Comparison of ENCODE assay signal across 22 cellular contexts in the genomic region with DNA sequence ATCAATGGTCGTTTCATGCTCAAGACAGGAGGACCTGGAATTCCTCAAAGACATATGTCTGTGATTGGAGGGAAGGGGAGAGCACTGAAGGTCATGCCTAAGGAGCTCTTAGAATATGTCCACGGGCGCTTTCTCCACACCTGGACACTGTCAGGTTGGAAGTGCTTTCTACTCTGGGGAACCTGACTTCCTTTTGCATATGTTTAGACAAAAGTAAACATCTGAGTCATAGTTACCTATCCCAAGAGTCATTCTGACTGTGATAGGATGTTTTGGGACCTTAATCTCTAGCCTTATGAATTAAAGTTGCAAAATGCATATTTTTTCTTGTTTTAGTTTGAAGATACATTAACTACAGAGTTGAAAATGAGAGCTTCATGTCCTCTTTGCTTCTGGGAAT.
DNase-seq lines count a peak whose midpoint lies in the region; ATAC-seq, FAIRE-seq and TF ChIP-seq lines count a peak whose summit lies in the region.
"Had no signal": no experiment of that assay in that cellular context is flagged by ENCODE, and none has a peak within 500 bp of the region (broad histone marks: within the 10 kb centered on the region; RNA-seq: fewer than 3 reads in every experiment).

No MANE protein-coding gene starts in this region.

- no peak overlapping the region for H3K27ac Mint-ChIP-seq in Calu3 (ENCODE audit: unreplicated experiment)
- H3K27ac Mint-ChIP-seq in immature natural killer cell = no peak overlapping the region
- H3K27ac Mint-ChIP-seq: CD4-positive, alpha-beta T cell had no signal

- TF ChIP-seq CTCF in Calu3 (IDR thresholded peaks at IDR 0.05; ENCODE audit: unreplicated experiment) = no peak
- TF ChIP-seq CTCF in PC-3 (conservative IDR thresholded peaks at IDR 0.05; ENCODE audit: low read depth, low read length) = no peak
- no peak for TF ChIP-seq CTCF in mucosa of descending colon (IDR thresholded peaks at IDR 0.05)

- H3K9me3 ChIP-seq in PC-3 (ENCODE audit: low read length) (no peaks in the 10 kb centered on the region), mucosa of descending colon (no peaks in the 10 kb centered on the region)
- H3K9me3 ChIP-seq: SJSA1 had no signal

- H3K4me1 Mint-ChIP-seq in Calu3 (ENCODE audit: low read depth, unreplicated experiment) (peaks cover 21% of the 10 kb centered on the region), immature natural killer cell (no peaks in the 10 kb centered on the region)

- POLR2A ChIA-PET in PC-3 (lab: Charles Lee; ENCODE audit: unreplicated experiment) = no interaction called here

- peak overlapping the region; percentile 43; the same call in 1 of the 2 replicates for H2AFZ ChIP-seq in PC-3 (ENCODE audit: low read length)

- FAIRE-seq in GM19239 (lab: Jason Lieb, UNC) = no peak
- FAIRE-seq: GM12878 had no signal

- ATAC-seq in PC-3 = peak; percentile 66
- peak; percentile 40 for ATAC-seq in mucosa of descending colon
- ATAC-seq: GM12878 had no signal

- peak overlapping the region; percentile 82 for H3K9ac ChIP-seq in PC-3 (ENCODE audit: low read length)

- no peaks in the 10 kb centered on the region for H4K20me1 ChIP-seq in PC-3 (ENCODE audit: low read length)

- H3K4me1 ChIP-seq in PC-3 (ENCODE audit: insufficient read depth, low read length) (peaks cover 45% of the 10 kb centered on the region), mucosa of descending colon (ENCODE audit: low read depth) (no peaks in the 10 kb centered on the region)

- H3K9me3 Mint-ChIP-seq in Calu3 (ENCODE audit: low read depth, unreplicated experiment) = no peaks in the 10 kb centered on the region
- H3K9me3 Mint-ChIP-seq in immature natural killer cell = no peaks in the 10 kb centered on the region
- H3K9me3 Mint-ChIP-seq: CD4-positive, alpha-beta T cell had no signal

- no peaks in the 10 kb centered on the region for H3F3A ChIP-seq in PC-3 (ENCODE audit: low read length, unreplicated experiment)

- intact Hi-C loops in Calu3 (cut with micrococcal nuclease; ENCODE audit: unreplicated experiment) = no loop called here
- intact Hi-C loops in PC-3 (cut with micrococcal nuclease) = loop anchor here (5.0 to 10.0 kb wide), 2 partner anchors 229 to 522 kb away; no protein-coding TSS in a partner anchor
- intact Hi-C loops in mucosa of descending colon (cut with DNase I, micrococcal nuclease) = no loop called here

- no peaks in the 10 kb centered on the region for H3K27me3 ChIP-seq in PC-3 (ENCODE audit: low read length)
- H3K27me3 ChIP-seq: SJSA1 had no signal

- H3K4me2 ChIP-seq in PC-3 (ENCODE audit: low read length) = peak overlapping the region; percentile 83

- no peaks in the 10 kb centered on the region for H3K9me2 ChIP-seq in PC-3 (replicated peaks; ENCODE audit: low read length)

- peak overlapping the region; percentile 95 for H3K27ac ChIP-seq in PC-3 (ENCODE audit: low read length)
- peak overlapping the region; percentile 48 for H3K27ac ChIP-seq in epithelial cell of prostate
- H3K27ac ChIP-seq: RWPE1, SJSA1 had no signal

- no peaks in the 10 kb centered on the region for H3K79me2 ChIP-seq in PC-3 (ENCODE audit: low read length)

- CTCF ChIA-PET in Calu3 (lab: Charles Lee) = interaction anchor here (0.7 kb wide), 1 partner anchor 781 kb away, joined by 3 read pairs; no protein-coding TSS in a partner anchor
- CTCF ChIA-PET in PC-3 (lab: Charles Lee) = no interaction called here

- H3K36me3 ChIP-seq in PC-3 (ENCODE audit: low read depth, low read length) (no peaks in the 10 kb centered on the region), mucosa of descending colon (ENCODE audit: low read depth) (no peaks in the 10 kb centered on the region)
- H3K36me3 ChIP-seq: SJSA1 had no signal

- no peak for DNase-seq in Calu3
- DNase-seq in PC-3 = peak; percentile 57
- DNase-seq in epithelial cell of prostate (ENCODE audit: low read depth, low spot score) = no peak
- DNase-seq in mucosa of descending colon = no peak
- no peak for DNase-seq in NCI-H774 (lab: John Stamatoyannopoulos, UW)
- no peak for DNase-seq in KG1 (lab: John Stamatoyannopoulos, UW)
- DNase-seq in GM19239 (ENCODE audit: insufficient read length, low spot score) = no peak
- DNase-seq in immature natural killer cell = no peak
- DNase-seq: CD4-positive, alpha-beta T cell; DND-41; GDM1; GOT3; Kasumi-1; NCI-H1436; NCI-H2029; NCI-H2171; NCI-H446 treated with DMSO at 0.1 percent for 48 hours; OCI-M1; SW 1271 had no signal

- H3K4me3 Mint-ChIP-seq in Calu3 (ENCODE audit: low read depth, unreplicated experiment) (peak overlapping the region; percentile 10), immature natural killer cell (no peak overlapping the region)
- H3K4me3 Mint-ChIP-seq: CD4-positive, alpha-beta T cell had no signal

- H3K36me3 Mint-ChIP-seq in Calu3 (ENCODE audit: insufficient read depth, unreplicated experiment) (no peaks in the 10 kb centered on the region), immature natural killer cell (no peaks in the 10 kb centered on the region)

- H3K27me3 Mint-ChIP-seq in Calu3 (ENCODE audit: unreplicated experiment) (no peaks in the 10 kb centered on the region), immature natural killer cell (ENCODE audit: low read depth in 3 of 3) (peaks cover 3 to 7% (median 5%) of the 10 kb centered on the region in 3 donors)
- H3K27me3 Mint-ChIP-seq: CD4-positive, alpha-beta T cell had no signal

- peak overlapping the region; percentile 56 for H3K4me3 ChIP-seq in PC-3 (ENCODE audit: low read length)
- H3K4me3 ChIP-seq in mucosa of descending colon = no peak overlapping the region
- H3K4me3 ChIP-seq: GM12878, SJSA1 had no signal

- BruUV-seq in Calu3 (replicated peaks; lab: Mats Ljungman, UMichigan) = no TSS peak
- no TSS peak for BruUV-seq in PC-3 (replicated peaks; lab: Mats Ljungman, UMichigan)
